In genomic region chr6:166928644-166929515, GRCh38 we compare ENCODE assay signal across 24 cellular contexts. TPM values are rescaled to one million over a fixed set of nuclear protein-coding genes. Genes with fewer than 3 reads are reported as not detected.
DNase-seq lines count a peak whose midpoint lies in the region; ATAC-seq lines count a peak whose summit lies in the region.
"Had no signal": no experiment of that assay in that cellular context is flagged by ENCODE, and none has a peak within 500 bp of the region (broad histone marks: within the 10 kb centered on the region; RNA-seq: fewer than 3 reads in every experiment).

No MANE protein-coding gene starts in this region.

- ATAC-seq in CD4-positive, CD25-positive, alpha-beta regulatory T cell (ENCODE audit: low read depth in 2 of 2): no peak
- no peak for ATAC-seq in naive thymus-derived CD8-positive, alpha-beta T cell
- ATAC-seq: activated T-cell treated with anti-CD3 and anti-CD28 coated beads, Interleukin-2, amount 50 U/mL, for 4 hours had no signal

- no peak overlapping the region for H3K4me3 ChIP-seq in BLaER1
- no peak overlapping the region for H3K4me3 ChIP-seq in CD4-positive, CD25-positive, alpha-beta regulatory T cell (ENCODE audit: low read depth, low read length)
- H3K4me3 ChIP-seq: adrenal gland, esophagus squamous epithelium, lung, smooth muscle cell, suprapubic skin had no signal

- no peak for DNase-seq in CD4-positive, CD25-positive, alpha-beta regulatory T cell
- DNase-seq in activated naive CD8-positive, alpha-beta T cell treated with anti-CD3 and anti-CD28 coated beads for 36 hours: no peak
- no peak for DNase-seq in naive thymus-derived CD8-positive, alpha-beta T cell
- DNase-seq in activated CD4-positive, alpha-beta T cell treated with anti-CD3 and anti-CD28 coated beads for 1 hour: no peak
- DNase-seq in T-helper 9 cell (no peak), foreskin melanocyte (no peak)
- DNase-seq: activated CD4-positive, alpha-beta T cell treated with anti-CD3 and anti-CD28 coated beads for 48 hours; activated T-cell treated with anti-CD3 and anti-CD28 coated beads, Interleukin-2, amount 50 U/mL, for 4 hours; AML-193; central memory CD4-positive, alpha-beta T cell; effector CD4-positive, alpha-beta T cell; esophagus squamous epithelium; GF-D8; glutamatergic neuron; NCI-H1417; NCI-H82; stimulated activated CD4-positive, alpha-beta T cell treated with anti-CD3 and anti-CD28 coated beads, Interleukin-4, amount 100 ng/mL, for 4 hours had no signal

- H3K9ac ChIP-seq in BLaER1: peak overlapping the region; percentile 25; the same call in 1 of the 2 replicates
- H3K9ac ChIP-seq: SK-N-SH had no signal

- peak overlapping the region; percentile 74 for H3K27ac ChIP-seq in BLaER1
- no peak overlapping the region for H3K27ac ChIP-seq in CD4-positive, CD25-positive, alpha-beta regulatory T cell (ENCODE audit: insufficient read depth, low read length, poor library complexity, severe bottlenecking)
- H3K27ac ChIP-seq: suprapubic skin had no signal

- H3K27ac Mint-ChIP-seq in CD4-positive, CD25-positive, alpha-beta regulatory T cell: peak overlapping the region in 2 of 3 donors; percentile 17 to 76
- H3K27ac Mint-ChIP-seq in activated naive CD8-positive, alpha-beta T cell treated with anti-CD3 and anti-CD28 coated beads for 36 hours: peak overlapping the region; percentile 28
- peak overlapping the region in 8 of 10 donors; percentile 32 to 90 (median 78) for H3K27ac Mint-ChIP-seq in naive thymus-derived CD8-positive, alpha-beta T cell
- H3K27ac Mint-ChIP-seq: progenitor cell of endocrine pancreas had no signal

- no peak overlapping the region for H3K4me3 Mint-ChIP-seq in CD4-positive, CD25-positive, alpha-beta regulatory T cell
- H3K4me3 Mint-ChIP-seq in activated naive CD8-positive, alpha-beta T cell treated with anti-CD3 and anti-CD28 coated beads for 36 hours: no peak overlapping the region
- no peak overlapping the region for H3K4me3 Mint-ChIP-seq in naive thymus-derived CD8-positive, alpha-beta T cell
- H3K4me3 Mint-ChIP-seq: activated T-cell treated with anti-CD3 and anti-CD28 coated beads, Interleukin-2, amount 50 U/mL, for 4 hours had no signal

- H4K20me1 ChIP-seq in BLaER1: peaks cover 43% of the 10 kb centered on the region

- H3K36me3 ChIP-seq in BLaER1: peaks cover 93% of the 10 kb centered on the region
- H3K36me3 ChIP-seq in CD4-positive, CD25-positive, alpha-beta regulatory T cell (ENCODE audit: control insufficient read depth, insufficient read depth, low read length): peaks cover 63% of the 10 kb centered on the region

- H3K27me3 Mint-ChIP-seq in CD4-positive, CD25-positive, alpha-beta regulatory T cell: no peaks in the 10 kb centered on the region
- H3K27me3 Mint-ChIP-seq in activated naive CD8-positive, alpha-beta T cell treated with anti-CD3 and anti-CD28 coated beads for 36 hours: no peaks in the 10 kb centered on the region
- H3K27me3 Mint-ChIP-seq in naive thymus-derived CD8-positive, alpha-beta T cell: no peaks in the 10 kb centered on the region
- H3K27me3 Mint-ChIP-seq: progenitor cell of endocrine pancreas had no signal

- H3K36me3 Mint-ChIP-seq in CD4-positive, CD25-positive, alpha-beta regulatory T cell: peaks cover 47% of the 10 kb centered on the region
- H3K36me3 Mint-ChIP-seq in activated naive CD8-positive, alpha-beta T cell treated with anti-CD3 and anti-CD28 coated beads for 36 hours: no peaks in the 10 kb centered on the region
- H3K36me3 Mint-ChIP-seq in naive thymus-derived CD8-positive, alpha-beta T cell: peaks cover 0 to 64% (median 5%) of the 10 kb centered on the region in 3 donors

- no peaks in the 10 kb centered on the region for H3K9me3 ChIP-seq in BLaER1
- no peaks in the 10 kb centered on the region for H3K9me3 ChIP-seq in CD4-positive, CD25-positive, alpha-beta regulatory T cell (ENCODE audit: control insufficient read depth in 2 of 2, low read length in 2 of 2)
- H3K9me3 ChIP-seq: adrenal gland, esophagus squamous epithelium, SK-N-SH, suprapubic skin had no signal

- POLR2A ChIA-PET in naive thymus-derived CD8-positive, alpha-beta T cell (lab: Charles Lee): interaction anchor here (0.6 kb wide), 1 partner anchor 13 kb away, joined by 6 read pairs; no protein-coding TSS in a partner anchor

- H3K4me1 Mint-ChIP-seq in CD4-positive, CD25-positive, alpha-beta regulatory T cell: peaks cover 6 to 34% (median 21%) of the 10 kb centered on the region in 4 donors
- H3K4me1 Mint-ChIP-seq in activated naive CD8-positive, alpha-beta T cell treated with anti-CD3 and anti-CD28 coated beads for 36 hours: no peaks in the 10 kb centered on the region
- H3K4me1 Mint-ChIP-seq in naive thymus-derived CD8-positive, alpha-beta T cell: peaks cover 20 to 32% (median 21%) of the 10 kb centered on the region in 4 donors

- peaks cover 0 to 2% (median 0%) of the 10 kb centered on the region in 7 donors for H3K9me3 Mint-ChIP-seq in CD4-positive, CD25-positive, alpha-beta regulatory T cell
- no peaks in the 10 kb centered on the region for H3K9me3 Mint-ChIP-seq in activated naive CD8-positive, alpha-beta T cell treated with anti-CD3 and anti-CD28 coated beads for 36 hours
- no peaks in the 10 kb centered on the region for H3K9me3 Mint-ChIP-seq in naive thymus-derived CD8-positive, alpha-beta T cell
- H3K9me3 Mint-ChIP-seq: activated T-cell treated with anti-CD3 and anti-CD28 coated beads, Interleukin-2, amount 50 U/mL, for 4 hours had no signal

- peaks cover 49% of the 10 kb centered on the region for H3K4me1 ChIP-seq in BLaER1
- H3K4me1 ChIP-seq in CD4-positive, CD25-positive, alpha-beta regulatory T cell (ENCODE audit: control insufficient read depth, insufficient read depth, low read length, poor library complexity, severe bottlenecking): no peaks in the 10 kb centered on the region
- H3K4me1 ChIP-seq: adrenal gland, suprapubic skin had no signal

- H3K27me3 ChIP-seq in BLaER1: no peaks in the 10 kb centered on the region
- H3K27me3 ChIP-seq in CD4-positive, CD25-positive, alpha-beta regulatory T cell (ENCODE audit: control insufficient read depth, insufficient read depth, low read length): no peaks in the 10 kb centered on the region
- H3K27me3 ChIP-seq: adrenal gland, esophagus squamous epithelium, suprapubic skin had no signal

- H3K4me2 ChIP-seq in BLaER1: peak overlapping the region; percentile 79
- H3K4me2 ChIP-seq: SK-N-SH, smooth muscle cell had no signal

RNA-seq across cellular contexts. Expression of gene RNASET2, which starts 27.5 kb away (rescaled TPM):
- 213 TPM for total RNA-seq in CD4-positive, CD25-positive, alpha-beta regulatory T cell
- polyA plus RNA-seq in CD4-positive, CD25-positive, alpha-beta regulatory T cell: 100 to 1,000 TPM; 361 to 410 (median 381) TPM
- 10 to 100 TPM; 34.1 to 35.8 TPM for total RNA-seq in activated naive CD8-positive, alpha-beta T cell treated with anti-CD3 and anti-CD28 coated beads for 36 hours
- 10 to 100 TPM; 72.7 to 75.2 TPM for total RNA-seq in naive thymus-derived CD8-positive, alpha-beta T cell
- 100 to 1,000 TPM; 141 to 283 (median 248) TPM for polyA plus RNA-seq in naive thymus-derived CD8-positive, alpha-beta T cell

Comparison
In these comparisons a context has a peak if more than half of its experiments do, and no peak if none do; other contexts are left out.
1. H3K27ac Mint-ChIP-seq: peak in every context shown above with its lines; median percentile 78 in naive thymus-derived CD8-positive, alpha-beta T cell; 46 in CD4-positive, CD25-positive, alpha-beta regulatory T cell; 28 in activated naive CD8-positive, alpha-beta T cell treated with anti-CD3 and anti-CD28 coated beads for 36 hours.